2 cellular contexts compared by ENCODE assay signal in the genomic region with DNA sequence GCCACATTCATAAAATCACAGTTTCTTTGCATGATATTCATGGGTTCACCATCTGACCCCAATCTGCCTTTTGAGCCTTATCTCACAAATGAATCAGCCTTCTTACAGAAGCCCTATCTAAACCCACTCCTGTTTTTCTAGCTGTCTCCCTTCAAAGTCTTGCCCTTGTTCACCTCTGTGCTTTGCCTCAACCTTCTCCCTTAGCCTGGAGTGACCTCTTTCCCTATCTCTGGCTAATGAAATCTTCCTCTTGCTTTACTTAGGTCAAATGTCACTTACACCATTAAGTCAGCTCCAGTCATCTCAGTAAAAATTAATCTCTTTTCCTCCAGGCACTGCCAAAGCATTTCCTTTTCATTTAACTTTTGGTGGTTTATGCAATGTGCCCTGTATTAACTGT.
TF ChIP-seq lines count a peak whose summit lies in the region.

No MANE protein-coding gene starts in this region.

TF ChIP-seq in SK-N-SH, 30 proteins besides CTCF, POLR2A, EP300 and RAD21 (continued from another document):
- peak; percentile 25; the same call in 1 of the 2 replicates for TF ChIP-seq GATA2 (CRISPR knock-in tag; IDR thresholded peaks at IDR 0.05)

TF ChIP-seq in SK-N-SH treated with all-trans-retinoic acid at 6 μM for 48 hours, 23 proteins besides CTCF, POLR2A, EP300 and RAD21:
- TF ChIP-seq, protein P1, sequence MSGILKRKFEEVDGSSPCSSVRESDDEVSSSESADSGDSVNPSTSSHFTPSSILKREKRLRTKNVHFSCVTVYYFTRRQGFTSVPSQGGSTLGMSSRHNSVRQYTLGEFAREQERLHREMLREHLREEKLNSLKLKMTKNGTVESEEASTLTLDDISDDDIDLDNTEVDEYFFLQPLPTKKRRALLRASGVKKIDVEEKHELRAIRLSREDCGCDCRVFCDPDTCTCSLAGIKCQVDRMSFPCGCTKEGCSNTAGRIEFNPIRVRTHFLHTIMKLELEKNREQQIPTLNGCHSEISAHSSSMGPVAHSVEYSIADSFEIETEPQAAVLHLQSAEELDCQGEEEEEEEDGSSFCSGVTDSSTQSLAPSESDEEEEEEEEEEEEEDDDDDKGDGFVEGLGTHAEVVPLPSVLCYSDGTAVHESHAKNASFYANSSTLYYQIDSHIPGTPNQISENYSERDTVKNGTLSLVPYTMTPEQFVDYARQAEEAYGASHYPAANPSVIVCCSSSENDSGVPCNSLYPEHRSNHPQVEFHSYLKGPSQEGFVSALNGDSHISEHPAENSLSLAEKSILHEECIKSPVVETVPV (CRISPR knock-in tag; IDR thresholded peaks at IDR 0.05): no peak
- TF ChIP-seq OSR1 (CRISPR knock-in tag; IDR thresholded peaks at IDR 0.05) (no peak), ESRRG (CRISPR knock-in tag; IDR thresholded peaks at IDR 0.05) (no peak)
- TF ChIP-seq, protein P2, sequence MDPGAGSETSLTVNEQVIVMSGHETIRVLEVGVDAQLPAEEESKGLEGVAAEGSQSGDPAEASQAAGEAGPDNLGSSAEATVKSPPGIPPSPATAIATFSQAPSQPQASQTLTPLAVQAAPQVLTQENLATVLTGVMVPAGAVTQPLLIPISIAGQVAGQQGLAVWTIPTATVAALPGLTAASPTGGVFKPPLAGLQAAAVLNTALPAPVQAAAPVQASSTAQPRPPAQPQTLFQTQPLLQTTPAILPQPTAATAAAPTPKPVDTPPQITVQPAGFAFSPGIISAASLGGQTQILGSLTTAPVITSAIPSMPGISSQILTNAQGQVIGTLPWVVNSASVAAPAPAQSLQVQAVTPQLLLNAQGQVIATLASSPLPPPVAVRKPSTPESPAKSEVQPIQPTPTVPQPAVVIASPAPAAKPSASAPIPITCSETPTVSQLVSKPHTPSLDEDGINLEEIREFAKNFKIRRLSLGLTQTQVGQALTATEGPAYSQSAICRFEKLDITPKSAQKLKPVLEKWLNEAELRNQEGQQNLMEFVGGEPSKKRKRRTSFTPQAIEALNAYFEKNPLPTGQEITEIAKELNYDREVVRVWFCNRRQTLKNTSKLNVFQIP (CRISPR knock-in tag; IDR thresholded peaks at IDR 0.05; ENCODE audit: borderline replicate concordance, low read depth): no peak
